In genomic region chr1:36239941-36240637, GRCh38 we compare ENCODE assay signal across 10 cellular contexts. TPM values are rescaled to one million over a fixed set of nuclear protein-coding genes. Genes with fewer than 3 reads are reported as not detected.
DNase-seq lines count a peak whose midpoint lies in the region; ATAC-seq and TF ChIP-seq lines count a peak whose summit lies in the region.
"Had no signal": no experiment of that assay in that cellular context is flagged by ENCODE, and none has a peak within 500 bp of the region (broad histone marks: within the 10 kb centered on the region; RNA-seq: fewer than 3 reads in every experiment).

No MANE protein-coding gene starts in this region.

- H3K4me1 ChIP-seq in liver (ENCODE audit: control insufficient read depth in 4 of 4, insufficient read depth in 4 of 4, low read length in 3 of 4) (peaks cover 7 to 24% (median 24%) of the 10 kb centered on the region in 4 donors), upper lobe of right lung (peaks cover 27% of the 10 kb centered on the region)

- peak overlapping the region in 1 of 2 donors; percentile 46 for H3K27ac ChIP-seq in liver (ENCODE audit: low read depth in 1 of 2, low read length in 2 of 2)
- H3K27ac ChIP-seq in upper lobe of right lung, result no peak overlapping the region

- H3K9ac ChIP-seq in liver (ENCODE audit: low read depth in 1 of 2, low read length in 2 of 2), result no peak overlapping the region

- peak overlapping the region; percentile 72 for H3K27ac Mint-ChIP-seq in activated T-cell treated with anti-CD3 and anti-CD28 coated beads, Interleukin-2, amount 50 U/mL, for 72 hours

- no peak overlapping the region for H3K4me3 Mint-ChIP-seq in activated T-cell treated with anti-CD3 and anti-CD28 coated beads, Interleukin-2, amount 50 U/mL, for 72 hours

- no peak for ATAC-seq in activated T-cell treated with anti-CD3 and anti-CD28 coated beads, Interleukin-2, amount 50 U/mL, for 72 hours (replicated peaks in 1 of 2)
- peak; percentile 95 for ATAC-seq in upper lobe of right lung
- ATAC-seq: activated CD4-positive, CD25-positive, alpha-beta regulatory T cell treated with anti-CD3 and anti-CD28 coated beads, Interleukin-2, amount 50 U/mL, for 24 hours had no signal

- TF ChIP-seq RAD21 in liver (IDR thresholded peaks at IDR 0.05), result no peak

- no peak for DNase-seq in activated T-cell treated with anti-CD3 and anti-CD28 coated beads, Interleukin-2, amount 50 U/mL, for 72 hours
- DNase-seq in activated T-cell treated with anti-CD3 and anti-CD28 coated beads, Interleukin-2, amount 50 U/mL, for 48 hours, result no peak
- DNase-seq in cardiac fibroblast (ENCODE audit: low read depth in 2 of 2) (peak; percentile 67 to 68), upper lobe of right lung (no peak), middle frontal gyrus (ENCODE audit: extremely low spot score, low spot score) (no peak)
- no peak for DNase-seq in activated CD4-positive, CD25-positive, alpha-beta regulatory T cell treated with anti-CD3 and anti-CD28 coated beads, Interleukin-2, amount 50 U/mL, for 72 hours
- no peak for DNase-seq in NK-92 treated with Interleukin-12 subunit alpha and Interleukin-12 subunit beta, amount 100 ng/mL, for 24 hours (lab: John Stamatoyannopoulos, UW)
- DNase-seq: mesendoderm had no signal

- H3K36me3 Mint-ChIP-seq in activated T-cell treated with anti-CD3 and anti-CD28 coated beads, Interleukin-2, amount 50 U/mL, for 72 hours (ENCODE audit: insufficient read depth in 2 of 2), result peaks cover 5 to 24% of the 10 kb centered on the region in 2 donors

- intact Hi-C loops in upper lobe of right lung (cut with DNase I), result no loop called here

- H3K9me3 ChIP-seq in liver (ENCODE audit: control insufficient read depth in 4 of 4, low read length in 3 of 4) (no peaks in the 10 kb centered on the region), upper lobe of right lung (no peaks in the 10 kb centered on the region)

- WGBS in liver, result 23% methylated on average over 4 of the region's 4 CpGs

- no peaks in the 10 kb centered on the region for H3K27me3 Mint-ChIP-seq in activated T-cell treated with anti-CD3 and anti-CD28 coated beads, Interleukin-2, amount 50 U/mL, for 72 hours (ENCODE audit: low read depth)

- H3K4me1 Mint-ChIP-seq in activated T-cell treated with anti-CD3 and anti-CD28 coated beads, Interleukin-2, amount 50 U/mL, for 72 hours (ENCODE audit: low read depth), result peaks cover 50% of the 10 kb centered on the region

- peaks cover 2 to 6% (median 3%) of the 10 kb centered on the region in 4 donors for H3K36me3 ChIP-seq in liver (ENCODE audit: control insufficient read depth in 4 of 4, insufficient read depth in 3 of 4, low read depth in 1 of 4, low read length in 3 of 4)
- peaks cover 29% of the 10 kb centered on the region for H3K36me3 ChIP-seq in upper lobe of right lung

- H3K9me3 Mint-ChIP-seq in activated T-cell treated with anti-CD3 and anti-CD28 coated beads, Interleukin-2, amount 50 U/mL, for 72 hours, result no peaks in the 10 kb centered on the region

- H3K4me3 ChIP-seq in cardiac fibroblast (replicated peaks in 1 of 2; ENCODE audit: low read depth in 2 of 2, low read length in 2 of 2), result no peak overlapping the region
- H3K4me3 ChIP-seq in liver (ENCODE audit: low read depth in 1 of 3, low read length in 3 of 3), result no peak overlapping the region
- H3K4me3 ChIP-seq in upper lobe of right lung, result no peak overlapping the region

- no peaks in the 10 kb centered on the region for H3K27me3 ChIP-seq in liver (ENCODE audit: control insufficient read depth in 4 of 4, insufficient read depth in 4 of 4, low read length in 3 of 4)
- no peaks in the 10 kb centered on the region for H3K27me3 ChIP-seq in upper lobe of right lung

- TF ChIP-seq CTCF in cardiac fibroblast (IDR thresholded peaks at IDR 0.05; ENCODE audit: low read depth, low read length) (no peak), liver (IDR thresholded peaks at IDR 0.05; ENCODE audit: low read depth, low read length, missing input control) (no peak), upper lobe of right lung (IDR thresholded peaks at IDR 0.05) (no peak)

TF ChIP-seq in liver, 16 proteins besides CTCF, POLR2A, EP300 and RAD21:
- TF ChIP-seq NR2F2 (IDR thresholded peaks at IDR 0.05) (no peak), SP1 (IDR thresholded peaks at IDR 0.05) (peak; percentile 39), EGR1 (IDR thresholded peaks at IDR 0.05; ENCODE audit: low read depth in 2 of 2) (no peak), RXRA (IDR thresholded peaks at IDR 0.05) (peak; percentile 65 to 69), HNF4G (IDR thresholded peaks at IDR 0.05) (peak; percentile 68), MAX (IDR thresholded peaks at IDR 0.05) (peak; percentile 15), HNF4A (conservative IDR thresholded peaks at IDR 0.05) (peak; percentile 86 to 96)

RNA-seq across cellular contexts. Expression of gene THRAP3, which starts 15.8 kb away (rescaled TPM):
- 100 to 1,000 TPM; 108 to 110 TPM for total RNA-seq in activated T-cell treated with anti-CD3 and anti-CD28 coated beads, Interleukin-2, amount 50 U/mL, for 72 hours
- total RNA-seq in liver (10 to 100 TPM; 48.9 to 55.1 TPM), upper lobe of right lung (88.6 TPM)
- polyA plus RNA-seq in liver, result 10 to 100 TPM; 21.3 to 42.8 TPM

Comparison
In these comparisons a context has a peak if more than half of its experiments do, and no peak if none do; other contexts are left out.
1. DNase-seq: peak in cardiac fibroblast (2 of 2); none in activated T-cell treated with anti-CD3 and anti-CD28 coated beads, Interleukin-2, amount 50 U/mL, for 72 hours (0 of 2), activated T-cell treated with anti-CD3 and anti-CD28 coated beads, Interleukin-2, amount 50 U/mL, for 48 hours (0 of 2), upper lobe of right lung (single experiment), middle frontal gyrus (single experiment), activated CD4-positive, CD25-positive, alpha-beta regulatory T cell treated with anti-CD3 and anti-CD28 coated beads, Interleukin-2, amount 50 U/mL, for 72 hours (single experiment) and NK-92 treated with Interleukin-12 subunit alpha and Interleukin-12 subunit beta, amount 100 ng/mL, for 24 hours (single experiment).